ENCODE assay signal across 19 cellular contexts in genomic region chr9:135928731-135929655, GRCh38.
"Had no signal": no experiment of that assay in that cellular context is flagged by ENCODE, and none has a peak within 500 bp of the region (broad histone marks: within the 10 kb centered on the region; RNA-seq: fewer than 3 reads in every experiment).

No MANE protein-coding gene starts in this region.

- H3K4me3 ChIP-seq: colonic mucosa, esophagus muscularis mucosa, gastroesophageal sphincter, left ventricle myocardium inferior, lung, right atrium auricular region, smooth muscle cell had no signal

- H3K9me3 ChIP-seq: colonic mucosa, esophagus muscularis mucosa, gastroesophageal sphincter, left ventricle myocardium inferior, neutrophil, right atrium auricular region had no signal

- H3K4me2 ChIP-seq: smooth muscle cell had no signal

- H3K4me3 Mint-ChIP-seq: naive B cell, nephron, type B pancreatic cell had no signal

- ATAC-seq: gastroesophageal sphincter, left cardiac atrium had no signal

- H3K27me3 ChIP-seq: colonic mucosa, esophagus muscularis mucosa, gastroesophageal sphincter, neutrophil, right atrium auricular region had no signal

- DNase-seq: colonic mucosa; effector memory CD4-positive, alpha-beta T cell; glutamatergic neuron; kidney; left cardiac atrium; left ventricle myocardium inferior; mesendoderm; naive B cell; stimulated activated CD4-positive, alpha-beta T cell treated with anti-CD3 and anti-CD28 coated beads, Interleukin-2, amount 100 ng/mL, for 48 hours; stimulated activated naive CD4-positive, alpha-beta T cell treated with Interleukin-2 at 50 U/mL for 16 hours had no signal

- H3K4me1 ChIP-seq: colonic mucosa had no signal

- H3K9me3 Mint-ChIP-seq: nephron, type B pancreatic cell had no signal

- H3K4me1 Mint-ChIP-seq: naive B cell, nephron had no signal

- H3K27me3 Mint-ChIP-seq: naive B cell, type B pancreatic cell had no signal

- H3K27ac ChIP-seq: colonic mucosa, epithelial cell of prostate, esophagus muscularis mucosa, gastroesophageal sphincter, left ventricle myocardium inferior, neutrophil, right atrium auricular region had no signal

- H3K27ac Mint-ChIP-seq: nephron, type B pancreatic cell had no signal
